Comparison of ENCODE assay signal across 1 cellular context in the genomic region with DNA sequence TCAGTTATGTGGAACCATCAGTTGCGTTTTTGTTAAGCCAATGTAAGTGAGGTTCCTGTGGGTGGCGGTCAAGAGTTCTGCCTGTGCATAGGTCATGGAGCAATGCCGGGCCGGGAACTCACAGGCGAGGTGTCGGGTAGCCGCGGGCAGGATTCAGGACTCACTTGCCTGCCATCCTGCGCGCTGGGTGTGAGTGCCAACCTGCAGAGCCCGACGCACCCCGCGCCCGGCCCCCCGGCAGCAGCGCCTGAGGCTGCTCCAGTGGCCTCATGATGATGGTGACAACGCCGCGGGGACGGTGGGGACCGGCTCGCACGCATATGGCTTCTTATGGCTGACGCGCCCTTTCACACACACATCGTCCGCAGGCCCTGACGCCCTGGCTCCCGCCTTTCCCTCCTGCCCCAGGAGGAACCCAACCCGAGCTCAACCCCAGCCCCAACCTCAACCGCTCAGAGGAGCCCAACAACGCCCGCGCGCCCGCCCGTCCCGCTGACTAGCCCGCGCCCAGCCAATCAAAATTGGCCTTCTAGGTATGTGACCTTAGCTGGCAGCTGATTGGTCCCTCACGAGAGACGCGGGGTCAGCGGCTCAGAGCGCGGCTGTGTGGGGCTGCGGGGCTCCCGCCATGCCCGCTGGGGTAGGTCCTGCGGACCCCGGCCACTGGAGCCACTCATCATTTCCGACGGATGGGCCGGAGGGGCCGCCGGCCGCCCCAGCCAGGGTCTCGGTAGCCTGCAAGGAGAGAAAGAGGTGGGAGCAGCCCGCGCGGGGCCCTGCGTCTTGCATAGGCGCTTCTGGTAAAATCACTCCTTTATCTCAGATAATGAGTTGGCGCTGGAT.
TF ChIP-seq lines count a peak whose summit lies in the region.

A gene with protein sequence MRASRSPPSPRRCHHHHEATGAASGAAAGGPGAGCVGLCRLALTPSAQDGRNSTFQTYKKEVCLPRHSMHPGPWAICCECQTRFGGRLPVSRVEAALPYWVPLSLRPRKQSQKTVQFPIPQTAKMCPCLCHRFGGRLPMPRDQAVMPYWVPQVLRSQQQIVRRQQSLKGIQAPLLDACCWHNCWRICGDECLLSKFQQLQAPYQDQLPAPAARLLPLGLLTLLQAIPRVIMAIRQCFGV (minus strand): TSS at position 470 of the 843 bp plus-strand sequence. CDS start 150 bp downstream, at position 320.

TF ChIP-seq in HepG2, 621 proteins besides CTCF, POLR2A, EP300 and RAD21 (continued from another document and continues in another):
- TF ChIP-seq, protein P1, sequence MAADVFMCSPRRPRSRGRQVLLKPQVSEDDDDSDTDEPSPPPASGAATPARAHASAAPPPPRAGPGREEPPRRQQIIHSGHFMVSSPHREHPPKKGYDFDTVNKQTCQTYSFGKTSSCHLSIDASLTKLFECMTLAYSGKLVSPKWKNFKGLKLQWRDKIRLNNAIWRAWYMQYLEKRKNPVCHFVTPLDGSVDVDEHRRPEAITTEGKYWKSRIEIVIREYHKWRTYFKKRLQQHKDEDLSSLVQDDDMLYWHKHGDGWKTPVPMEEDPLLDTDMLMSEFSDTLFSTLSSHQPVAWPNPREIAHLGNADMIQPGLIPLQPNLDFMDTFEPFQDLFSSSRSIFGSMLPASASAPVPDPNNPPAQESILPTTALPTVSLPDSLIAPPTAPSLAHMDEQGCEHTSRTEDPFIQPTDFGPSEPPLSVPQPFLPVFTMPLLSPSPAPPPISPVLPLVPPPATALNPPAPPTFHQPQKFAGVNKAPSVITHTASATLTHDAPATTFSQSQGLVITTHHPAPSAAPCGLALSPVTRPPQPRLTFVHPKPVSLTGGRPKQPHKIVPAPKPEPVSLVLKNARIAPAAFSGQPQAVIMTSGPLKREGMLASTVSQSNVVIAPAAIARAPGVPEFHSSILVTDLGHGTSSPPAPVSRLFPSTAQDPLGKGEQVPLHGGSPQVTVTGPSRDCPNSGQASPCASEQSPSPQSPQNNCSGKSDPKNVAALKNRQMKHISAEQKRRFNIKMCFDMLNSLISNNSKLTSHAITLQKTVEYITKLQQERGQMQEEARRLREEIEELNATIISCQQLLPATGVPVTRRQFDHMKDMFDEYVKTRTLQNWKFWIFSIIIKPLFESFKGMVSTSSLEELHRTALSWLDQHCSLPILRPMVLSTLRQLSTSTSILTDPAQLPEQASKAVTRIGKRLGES (CRISPR knock-in tag; IDR thresholded peaks at IDR 0.05; ENCODE audit: borderline replicate concordance), result no peak; the same call in 1 of the 2 replicates
- TF ChIP-seq, protein P2, sequence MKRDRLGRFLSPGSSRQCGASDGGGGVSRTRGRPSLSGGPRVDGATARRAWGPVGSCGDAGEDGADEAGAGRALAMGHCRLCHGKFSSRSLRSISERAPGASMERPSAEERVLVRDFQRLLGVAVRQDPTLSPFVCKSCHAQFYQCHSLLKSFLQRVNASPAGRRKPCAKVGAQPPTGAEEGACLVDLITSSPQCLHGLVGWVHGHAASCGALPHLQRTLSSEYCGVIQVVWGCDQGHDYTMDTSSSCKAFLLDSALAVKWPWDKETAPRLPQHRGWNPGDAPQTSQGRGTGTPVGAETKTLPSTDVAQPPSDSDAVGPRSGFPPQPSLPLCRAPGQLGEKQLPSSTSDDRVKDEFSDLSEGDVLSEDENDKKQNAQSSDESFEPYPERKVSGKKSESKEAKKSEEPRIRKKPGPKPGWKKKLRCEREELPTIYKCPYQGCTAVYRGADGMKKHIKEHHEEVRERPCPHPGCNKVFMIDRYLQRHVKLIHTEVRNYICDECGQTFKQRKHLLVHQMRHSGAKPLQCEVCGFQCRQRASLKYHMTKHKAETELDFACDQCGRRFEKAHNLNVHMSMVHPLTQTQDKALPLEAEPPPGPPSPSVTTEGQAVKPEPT (CRISPR knock-in tag; IDR thresholded peaks at IDR 0.05; ENCODE audit: low read depth), result no peak; the same call in 1 of the 2 replicates
- TF ChIP-seq, protein P3, sequence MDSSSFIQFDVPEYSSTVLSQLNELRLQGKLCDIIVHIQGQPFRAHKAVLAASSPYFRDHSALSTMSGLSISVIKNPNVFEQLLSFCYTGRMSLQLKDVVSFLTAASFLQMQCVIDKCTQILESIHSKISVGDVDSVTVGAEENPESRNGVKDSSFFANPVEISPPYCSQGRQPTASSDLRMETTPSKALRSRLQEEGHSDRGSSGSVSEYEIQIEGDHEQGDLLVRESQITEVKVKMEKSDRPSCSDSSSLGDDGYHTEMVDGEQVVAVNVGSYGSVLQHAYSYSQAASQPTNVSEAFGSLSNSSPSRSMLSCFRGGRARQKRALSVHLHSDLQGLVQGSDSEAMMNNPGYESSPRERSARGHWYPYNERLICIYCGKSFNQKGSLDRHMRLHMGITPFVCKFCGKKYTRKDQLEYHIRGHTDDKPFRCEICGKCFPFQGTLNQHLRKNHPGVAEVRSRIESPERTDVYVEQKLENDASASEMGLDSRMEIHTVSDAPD (CRISPR knock-in tag; IDR thresholded peaks at IDR 0.05), result no peak
- TF ChIP-seq ZBTB8A (CRISPR knock-in tag; IDR thresholded peaks at IDR 0.05; ENCODE audit: borderline replicate concordance, low read depth) (0 out of 2 replicates have a peak, but pooled peaks have one; percentile 76), CREM (IDR thresholded peaks at IDR 0.05) (peak; percentile 52; the same call in 1 of the 2 replicates), CREM (CRISPR knock-in tag; IDR thresholded peaks at IDR 0.05) (no peak), ZNF709 (CRISPR knock-in tag; IDR thresholded peaks at IDR 0.05) (peak; percentile 77; the same call in 1 of the 2 replicates), ZNF224 (CRISPR knock-in tag; IDR thresholded peaks at IDR 0.05) (peak; percentile 78; the same call in 1 of the 2 replicates), ARHGAP35 (CRISPR knock-in tag; IDR thresholded peaks at IDR 0.05; ENCODE audit: borderline replicate concordance) (peak; percentile 85), ADNP (CRISPR knock-in tag; IDR thresholded peaks at IDR 0.05) (peak; percentile 71; the same call in 1 of the 2 replicates), AGO1 (IDR thresholded peaks at IDR 0.05; ENCODE audit: low read depth, low read length, poor library complexity, severe bottlenecking) (peak; percentile 94), HNRNPUL1 (IDR thresholded peaks at IDR 0.05; ENCODE audit: low read depth, low read length) (peak; percentile 79; the same call in 1 of the 2 replicates), RFXAP (CRISPR knock-in tag; IDR thresholded peaks at IDR 0.05; ENCODE audit: borderline replicate concordance) (peak; percentile 84), HOXA5 (CRISPR knock-in tag; IDR thresholded peaks at IDR 0.05) (0 out of 2 replicates have a peak, but pooled peaks have one; percentile 70), ELF1 (CRISPR knock-in tag; IDR thresholded peaks at IDR 0.05) (peak; percentile 58; the same call in 1 of the 2 replicates), EEA1 (CRISPR knock-in tag; IDR thresholded peaks at IDR 0.05; ENCODE audit: borderline replicate concordance) (peak; percentile 34; the same call in 1 of the 2 replicates), SIX4 (CRISPR knock-in tag; IDR thresholded peaks at IDR 0.05) (0 out of 2 replicates have a peak, but pooled peaks have one; percentile 35), TOE1 (CRISPR knock-in tag; IDR thresholded peaks at IDR 0.05) (no peak), ZNF234 (CRISPR knock-in tag; conservative IDR thresholded peaks at IDR 0.05) (peak; percentile 9; the same call in 1 of the 2 replicates), REXO4 (CRISPR knock-in tag; IDR thresholded peaks at IDR 0.05; ENCODE audit: borderline replicate concordance) (no peak; the same call in 1 of the 2 replicates), ZNF713 (CRISPR knock-in tag; IDR thresholded peaks at IDR 0.05) (0 out of 2 replicates have a peak, but pooled peaks have one; percentile 17), YY1 (IDR thresholded peaks at IDR 0.05; ENCODE audit: insufficient read depth, insufficient replicate concordance, low read depth, low read length) (peak; percentile 85), ZNF564 (CRISPR knock-in tag; IDR thresholded peaks at IDR 0.05) (peak; percentile 88)
- TF ChIP-seq, protein P4, sequence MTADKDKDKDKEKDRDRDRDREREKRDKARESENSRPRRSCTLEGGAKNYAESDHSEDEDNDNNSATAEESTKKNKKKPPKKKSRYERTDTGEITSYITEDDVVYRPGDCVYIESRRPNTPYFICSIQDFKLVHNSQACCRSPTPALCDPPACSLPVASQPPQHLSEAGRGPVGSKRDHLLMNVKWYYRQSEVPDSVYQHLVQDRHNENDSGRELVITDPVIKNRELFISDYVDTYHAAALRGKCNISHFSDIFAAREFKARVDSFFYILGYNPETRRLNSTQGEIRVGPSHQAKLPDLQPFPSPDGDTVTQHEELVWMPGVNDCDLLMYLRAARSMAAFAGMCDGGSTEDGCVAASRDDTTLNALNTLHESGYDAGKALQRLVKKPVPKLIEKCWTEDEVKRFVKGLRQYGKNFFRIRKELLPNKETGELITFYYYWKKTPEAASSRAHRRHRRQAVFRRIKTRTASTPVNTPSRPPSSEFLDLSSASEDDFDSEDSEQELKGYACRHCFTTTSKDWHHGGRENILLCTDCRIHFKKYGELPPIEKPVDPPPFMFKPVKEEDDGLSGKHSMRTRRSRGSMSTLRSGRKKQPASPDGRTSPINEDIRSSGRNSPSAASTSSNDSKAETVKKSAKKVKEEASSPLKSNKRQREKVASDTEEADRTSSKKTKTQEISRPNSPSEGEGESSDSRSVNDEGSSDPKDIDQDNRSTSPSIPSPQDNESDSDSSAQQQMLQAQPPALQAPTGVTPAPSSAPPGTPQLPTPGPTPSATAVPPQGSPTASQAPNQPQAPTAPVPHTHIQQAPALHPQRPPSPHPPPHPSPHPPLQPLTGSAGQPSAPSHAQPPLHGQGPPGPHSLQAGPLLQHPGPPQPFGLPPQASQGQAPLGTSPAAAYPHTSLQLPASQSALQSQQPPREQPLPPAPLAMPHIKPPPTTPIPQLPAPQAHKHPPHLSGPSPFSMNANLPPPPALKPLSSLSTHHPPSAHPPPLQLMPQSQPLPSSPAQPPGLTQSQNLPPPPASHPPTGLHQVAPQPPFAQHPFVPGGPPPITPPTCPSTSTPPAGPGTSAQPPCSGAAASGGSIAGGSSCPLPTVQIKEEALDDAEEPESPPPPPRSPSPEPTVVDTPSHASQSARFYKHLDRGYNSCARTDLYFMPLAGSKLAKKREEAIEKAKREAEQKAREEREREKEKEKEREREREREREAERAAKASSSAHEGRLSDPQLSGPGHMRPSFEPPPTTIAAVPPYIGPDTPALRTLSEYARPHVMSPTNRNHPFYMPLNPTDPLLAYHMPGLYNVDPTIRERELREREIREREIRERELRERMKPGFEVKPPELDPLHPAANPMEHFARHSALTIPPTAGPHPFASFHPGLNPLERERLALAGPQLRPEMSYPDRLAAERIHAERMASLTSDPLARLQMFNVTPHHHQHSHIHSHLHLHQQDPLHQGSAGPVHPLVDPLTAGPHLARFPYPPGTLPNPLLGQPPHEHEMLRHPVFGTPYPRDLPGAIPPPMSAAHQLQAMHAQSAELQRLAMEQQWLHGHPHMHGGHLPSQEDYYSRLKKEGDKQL (CRISPR knock-in tag; IDR thresholded peaks at IDR 0.05; ENCODE audit: low read depth), result peak; percentile 43; the same call in 1 of the 2 replicates
- TF ChIP-seq, protein P5, sequence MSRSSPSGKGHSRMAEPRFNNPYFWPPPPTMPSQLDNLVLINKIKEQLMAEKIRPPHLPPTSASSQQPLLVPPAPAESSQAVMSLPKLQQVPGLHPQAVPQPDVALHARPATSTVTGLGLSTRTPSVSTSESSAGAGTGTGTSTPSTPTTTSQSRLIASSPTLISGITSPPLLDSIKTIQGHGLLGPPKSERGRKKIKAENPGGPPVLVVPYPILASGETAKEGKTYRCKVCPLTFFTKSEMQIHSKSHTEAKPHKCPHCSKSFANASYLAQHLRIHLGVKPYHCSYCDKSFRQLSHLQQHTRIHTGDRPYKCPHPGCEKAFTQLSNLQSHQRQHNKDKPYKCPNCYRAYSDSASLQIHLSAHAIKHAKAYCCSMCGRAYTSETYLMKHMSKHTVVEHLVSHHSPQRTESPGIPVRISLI (CRISPR knock-in tag; IDR thresholded peaks at IDR 0.05; ENCODE audit: borderline replicate concordance), result peak; percentile 55; the same call in 1 of the 2 replicates
- TF ChIP-seq, protein P6, sequence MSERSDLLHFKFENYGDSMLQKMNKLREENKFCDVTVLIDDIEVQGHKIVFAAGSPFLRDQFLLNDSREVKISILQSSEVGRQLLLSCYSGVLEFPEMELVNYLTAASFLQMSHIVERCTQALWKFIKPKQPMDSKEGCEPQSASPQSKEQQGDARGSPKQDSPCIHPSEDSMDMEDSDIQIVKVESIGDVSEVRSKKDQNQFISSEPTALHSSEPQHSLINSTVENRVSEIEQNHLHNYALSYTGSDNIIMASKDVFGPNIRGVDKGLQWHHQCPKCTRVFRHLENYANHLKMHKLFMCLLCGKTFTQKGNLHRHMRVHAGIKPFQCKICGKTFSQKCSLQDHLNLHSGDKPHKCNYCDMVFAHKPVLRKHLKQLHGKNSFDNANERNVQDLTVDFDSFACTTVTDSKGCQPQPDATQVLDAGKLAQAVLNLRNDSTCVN (CRISPR knock-in tag; IDR thresholded peaks at IDR 0.05; ENCODE audit: borderline replicate concordance), result peak; percentile 63; the same call in 1 of the 2 replicates
- TF ChIP-seq, protein P7, sequence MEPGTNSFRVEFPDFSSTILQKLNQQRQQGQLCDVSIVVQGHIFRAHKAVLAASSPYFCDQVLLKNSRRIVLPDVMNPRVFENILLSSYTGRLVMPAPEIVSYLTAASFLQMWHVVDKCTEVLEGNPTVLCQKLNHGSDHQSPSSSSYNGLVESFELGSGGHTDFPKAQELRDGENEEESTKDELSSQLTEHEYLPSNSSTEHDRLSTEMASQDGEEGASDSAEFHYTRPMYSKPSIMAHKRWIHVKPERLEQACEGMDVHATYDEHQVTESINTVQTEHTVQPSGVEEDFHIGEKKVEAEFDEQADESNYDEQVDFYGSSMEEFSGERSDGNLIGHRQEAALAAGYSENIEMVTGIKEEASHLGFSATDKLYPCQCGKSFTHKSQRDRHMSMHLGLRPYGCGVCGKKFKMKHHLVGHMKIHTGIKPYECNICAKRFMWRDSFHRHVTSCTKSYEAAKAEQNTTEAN (CRISPR knock-in tag; conservative IDR thresholded peaks at IDR 0.05), result no peak
- TF ChIP-seq, protein P8, sequence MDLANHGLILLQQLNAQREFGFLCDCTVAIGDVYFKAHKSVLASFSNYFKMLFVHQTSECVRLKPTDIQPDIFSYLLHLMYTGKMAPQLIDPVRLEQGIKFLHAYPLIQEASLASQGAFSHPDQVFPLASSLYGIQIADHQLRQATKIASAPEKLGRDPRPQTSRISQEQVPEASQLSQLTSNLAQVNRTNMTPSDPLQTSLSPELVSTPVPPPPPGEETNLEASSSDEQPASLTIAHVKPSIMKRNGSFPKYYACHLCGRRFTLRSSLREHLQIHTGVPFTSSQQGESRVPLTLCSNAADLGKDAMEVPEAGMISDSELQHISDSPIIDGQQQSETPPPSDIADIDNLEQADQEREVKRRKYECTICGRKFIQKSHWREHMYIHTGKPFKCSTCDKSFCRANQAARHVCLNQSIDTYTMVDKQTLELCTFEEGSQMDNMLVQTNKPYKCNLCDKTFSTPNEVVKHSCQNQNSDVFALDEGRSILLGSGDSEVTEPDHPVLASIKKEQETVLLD (CRISPR knock-in tag; IDR thresholded peaks at IDR 0.05; ENCODE audit: low read depth), result no peak
